Comparison of ENCODE assay signal across 8 cellular contexts in the genomic region with DNA sequence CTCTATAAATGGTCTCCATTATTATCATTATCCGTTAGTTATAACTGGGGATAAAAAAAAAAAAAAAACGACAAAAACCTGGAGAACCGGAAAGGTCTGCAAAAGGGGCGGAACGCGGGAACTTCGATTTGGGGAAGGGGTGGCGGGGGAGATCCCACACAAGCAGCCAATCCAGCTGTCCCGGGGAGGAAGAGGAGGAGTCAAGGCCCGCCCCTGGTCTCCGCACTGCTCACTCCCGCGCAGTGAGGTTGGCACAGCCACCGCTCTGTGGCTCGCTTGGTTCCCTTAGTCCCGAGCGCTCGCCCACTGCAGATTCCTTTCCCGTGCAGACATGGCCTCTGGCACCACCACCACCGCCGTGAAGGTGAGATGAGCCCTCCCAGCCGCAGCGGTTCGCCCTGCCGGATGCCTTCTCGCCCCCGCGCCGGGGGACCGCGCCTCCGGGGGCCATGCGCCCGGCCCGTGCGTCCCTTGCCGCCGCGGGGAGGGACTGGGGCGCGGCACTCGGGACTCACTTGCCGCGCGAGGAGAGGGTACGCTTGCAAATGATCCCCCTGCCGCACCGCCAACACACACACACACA. TPM values are rescaled to one million over a fixed set of nuclear protein-coding genes. Genes with fewer than 3 reads are reported as not detected.
DNase-seq lines count a peak whose midpoint lies in the region; ATAC-seq and TF ChIP-seq lines count a peak whose summit lies in the region.

A gene (plus strand): TSS at position 219 of the 583 bp plus-strand sequence. CDS start 113 bp downstream, at position 332.

- WGBS in HUES64, result under 1% methylated on average over 48 of the region's 48 CpGs

- H3K4me1 ChIP-seq in HUES64 (ENCODE audit: insufficient read depth, low read length) (peaks cover 24% of the 10 kb centered on the region), Panc1 (ENCODE audit: control insufficient read depth, insufficient read depth, low read length) (peaks cover 17% of the 10 kb centered on the region)

- peaks cover 30% of the 10 kb centered on the region for H3K36me3 Mint-ChIP-seq in activated T-helper 2 cell treated with anti-CD3 and anti-CD28 coated beads, Interferon-gamma antibody, Interleukin-2, Interleukin-4, amounts not matched to agents 10 μg/mL and 5 μg/mL and 100 μg/mL, durations not matched to agents 14 hours and 24 hours and 36 hours (ENCODE audit: low read depth)
- H3K36me3 Mint-ChIP-seq in nephron (ENCODE audit: low read depth), result peaks cover 14% of the 10 kb centered on the region

- H3K4me3 ChIP-seq in HUES64 (ENCODE audit: low read length) (peak within 1 kb of the TSS; percentile 94), Panc1 (ENCODE audit: low read depth in 2 of 2, low read length in 2 of 2) (peak within 1 kb of the TSS; percentile 78 to 94), fibroblast of the aortic adventitia (ENCODE audit: low read depth, low read length) (peak within 1 kb of the TSS; percentile 84)

- H3K4me1 Mint-ChIP-seq in activated T-helper 2 cell treated with anti-CD3 and anti-CD28 coated beads, Interferon-gamma antibody, Interleukin-2, Interleukin-4, amounts not matched to agents 10 μg/mL and 5 μg/mL and 100 μg/mL, durations not matched to agents 14 hours and 24 hours and 36 hours (ENCODE audit: low read depth), result peaks cover 39% of the 10 kb centered on the region
- H3K4me1 Mint-ChIP-seq in nephron, result peaks cover 27% of the 10 kb centered on the region

- peaks cover 33% of the 10 kb centered on the region for H3K27me3 Mint-ChIP-seq in activated T-helper 2 cell treated with anti-CD3 and anti-CD28 coated beads, Interferon-gamma antibody, Interleukin-2, Interleukin-4, amounts not matched to agents 10 μg/mL and 5 μg/mL and 100 μg/mL, durations not matched to agents 14 hours and 24 hours and 36 hours (ENCODE audit: low read depth)
- peaks cover 20% of the 10 kb centered on the region for H3K27me3 Mint-ChIP-seq in nephron (ENCODE audit: low read depth)

- peaks cover 37% of the 10 kb centered on the region for H3K27me3 ChIP-seq in HUES64 (ENCODE audit: insufficient read depth, low read length)
- no peaks in the 10 kb centered on the region for H3K27me3 ChIP-seq in Panc1 (ENCODE audit: control insufficient read depth, insufficient read depth, low read length)

- H3K9me3 ChIP-seq in HUES64 (ENCODE audit: insufficient read depth, low read depth, low read length), result no peaks in the 10 kb centered on the region
- no peaks in the 10 kb centered on the region for H3K9me3 ChIP-seq in Panc1 (ENCODE audit: control insufficient read depth, insufficient read depth, low read depth, low read length)

- ATAC-seq in GM21447 (IDR thresholded peaks at IDR 0.05; ENCODE audit: unreplicated experiment) (peak; percentile 85), Panc1 (peak; percentile 97)

- peaks cover 27% of the 10 kb centered on the region for H3K36me3 ChIP-seq in HUES64 (ENCODE audit: insufficient read depth, low read length)
- H3K36me3 ChIP-seq in Panc1 (ENCODE audit: control insufficient read depth, insufficient read depth, low read length), result peaks cover 14% of the 10 kb centered on the region; the same call in 1 of the 2 replicates

- BruUV-seq in Panc1 (replicated peaks; lab: Mats Ljungman, UMichigan), result no TSS peak

- H3K4me3 Mint-ChIP-seq in activated T-helper 2 cell treated with anti-CD3 and anti-CD28 coated beads, Interferon-gamma antibody, Interleukin-2, Interleukin-4, amounts not matched to agents 10 μg/mL and 5 μg/mL and 100 μg/mL, durations not matched to agents 14 hours and 24 hours and 36 hours (ENCODE audit: low read depth), result peak within 1 kb of the TSS; percentile 100
- peak within 1 kb of the TSS; percentile 100 for H3K4me3 Mint-ChIP-seq in nephron

- in situ Hi-C loops in Panc1 (cut with HindIII; ENCODE audit: low pct_unique_long_range_greater_than_20kb, low sequenced_read_pairs), result no loop called here

- peak within 1 kb of the TSS; percentile 98 for H3K9ac ChIP-seq in HUES64 (ENCODE audit: low read depth, low read length)

- DNase-seq in D341Med (ENCODE audit: low spot score) (peak; percentile 92), Panc1 (ENCODE audit: low read depth, low spot score) (no peak), fibroblast of the aortic adventitia (ENCODE audit: low read depth) (peak; percentile 94)
- peak; percentile 67 for DNase-seq in activated T-helper 2 cell treated with anti-CD3 and anti-CD28 coated beads, Interferon-gamma antibody, Interleukin-2, Interleukin-4, amounts not matched to agents 10 μg/mL and 5 μg/mL and 100 μg/mL, durations not matched to agents 14 hours and 24 hours and 36 hours (ENCODE audit: low spot score)
- DNase-seq in stimulated activated naive CD4-positive, alpha-beta T cell treated with Interleukin-2 at 50 U/mL for 16 hours (lab: John Stamatoyannopoulos, UW), result peak; percentile 81

- CTCF ChIA-PET in Panc1 (lab: Charles Lee), result interaction anchor here (0.7 to 0.9 kb wide), 2 partner anchors 337 to 482 kb away, joined by 3 to 4 read pairs; no protein-coding TSS in a partner anchor

- H3K27ac ChIP-seq in HUES64 (ENCODE audit: low read depth, low read length), result peak within 1 kb of the TSS; percentile 66
- peak within 1 kb of the TSS; percentile 96 for H3K27ac ChIP-seq in Panc1 (ENCODE audit: low read length)

- intact Hi-C loops in Panc1 (cut with micrococcal nuclease; ENCODE audit: unreplicated experiment), result no loop called here
- intact Hi-C loops in activated T-helper 2 cell treated with anti-CD3 and anti-CD28 coated beads, Interferon-gamma antibody, Interleukin-2, Interleukin-4, amounts not matched to agents 10 μg/mL and 5 μg/mL and 100 μg/mL, durations not matched to agents 14 hours and 24 hours and 36 hours (cut with micrococcal nuclease), result no loop called here

- POLR2A ChIA-PET in Panc1 (lab: Charles Lee), result interaction anchor here (0.7 kb wide), 2 partner anchors 571 to 603 kb away, joined by 3 read pairs; no protein-coding TSS in a partner anchor

- peak within 1 kb of the TSS; percentile 99 for H3K27ac Mint-ChIP-seq in activated T-helper 2 cell treated with anti-CD3 and anti-CD28 coated beads, Interferon-gamma antibody, Interleukin-2, Interleukin-4, amounts not matched to agents 10 μg/mL and 5 μg/mL and 100 μg/mL, durations not matched to agents 14 hours and 24 hours and 36 hours
- H3K27ac Mint-ChIP-seq in nephron, result peak within 1 kb of the TSS; percentile 96 to 99 (median 99)

- TF ChIP-seq CTCF in Panc1 (IDR thresholded peaks at IDR 0.05) (no peak), fibroblast of the aortic adventitia (IDR thresholded peaks at IDR 0.05; ENCODE audit: insufficient read depth, low read length) (no peak), nephron (IDR thresholded peaks at IDR 0.05; ENCODE audit: unreplicated experiment in 3 of 3) (no peak)

- no peaks in the 10 kb centered on the region for H3K9me3 Mint-ChIP-seq in activated T-helper 2 cell treated with anti-CD3 and anti-CD28 coated beads, Interferon-gamma antibody, Interleukin-2, Interleukin-4, amounts not matched to agents 10 μg/mL and 5 μg/mL and 100 μg/mL, durations not matched to agents 14 hours and 24 hours and 36 hours
- no peaks in the 10 kb centered on the region for H3K9me3 Mint-ChIP-seq in nephron

RNA-seq across cellular contexts. Expression of the gene that starts here (rescaled TPM):
- polyA plus RNA-seq in HUES64 (2013, experiment 1 of 2), result 41.2 TPM
- polyA plus RNA-seq in HUES64 (2013, experiment 2 of 2), result 38.2 TPM
- total RNA-seq in Panc1 (2021; ENCODE audit: unreplicated experiment) (9.6 TPM), fibroblast of the aortic adventitia (ENCODE audit: low replicate concordance) (14.4 and 62.2 TPM in 2 replicates)
- 2.7 TPM for polyA plus RNA-seq in Panc1 (2012; ENCODE audit: insufficient read length)
- 66.6 and 79.9 TPM in 2 replicates for total RNA-seq in activated T-helper 2 cell treated with anti-CD3 and anti-CD28 coated beads, Interferon-gamma antibody, Interleukin-2, Interleukin-4, amounts not matched to agents 10 μg/mL and 5 μg/mL and 100 μg/mL, durations not matched to agents 14 hours and 24 hours and 36 hours
